In genomic region chr3:126025116-126025729, GRCh38 we compare ENCODE assay signal across 2 cellular contexts.
A peak's percentile ranks its signal among the peaks of the same experiment; 100 is the strongest.
TF ChIP-seq lines count a peak whose summit lies in the region.

No MANE protein-coding gene starts in this region.

TF ChIP-seq in HEK293, 187 proteins besides CTCF, POLR2A, EP300 and RAD21:
- no peak for TF ChIP-seq ZSCAN23 (tag by site-specific recombination; IDR thresholded peaks at IDR 0.05)
- peak; percentile 68 for TF ChIP-seq ZFHX2 (tag by site-specific recombination; conservative IDR thresholded peaks at IDR 0.05)

TF ChIP-seq in H1, 55 proteins besides CTCF, POLR2A, EP300 and RAD21:
- TF ChIP-seq NRF1 (IDR thresholded peaks at IDR 0.05; ENCODE audit: low read depth, low read length) (no peak), POLR2AphosphoS5 (IDR thresholded peaks at IDR 0.05; ENCODE audit: low read depth, low read length) (no peak), GABPA (IDR thresholded peaks at IDR 0.05; ENCODE audit: borderline replicate concordance, insufficient read depth, low read length) (no peak), EZH2 (IDR thresholded peaks at IDR 0.05; ENCODE audit: low read depth, low read length, severe bottlenecking) (no peak), JUN (IDR thresholded peaks at IDR 0.05; ENCODE audit: low read depth, low read length) (no peak), MAFK (IDR thresholded peaks at IDR 0.05; ENCODE audit: low read depth, low read length) (no peak), GTF2F1 (IDR thresholded peaks at IDR 0.05; ENCODE audit: borderline replicate concordance, low read depth, low read length) (no peak)
